Comparison of ENCODE assay signal across 15 cellular contexts in the genomic region with DNA sequence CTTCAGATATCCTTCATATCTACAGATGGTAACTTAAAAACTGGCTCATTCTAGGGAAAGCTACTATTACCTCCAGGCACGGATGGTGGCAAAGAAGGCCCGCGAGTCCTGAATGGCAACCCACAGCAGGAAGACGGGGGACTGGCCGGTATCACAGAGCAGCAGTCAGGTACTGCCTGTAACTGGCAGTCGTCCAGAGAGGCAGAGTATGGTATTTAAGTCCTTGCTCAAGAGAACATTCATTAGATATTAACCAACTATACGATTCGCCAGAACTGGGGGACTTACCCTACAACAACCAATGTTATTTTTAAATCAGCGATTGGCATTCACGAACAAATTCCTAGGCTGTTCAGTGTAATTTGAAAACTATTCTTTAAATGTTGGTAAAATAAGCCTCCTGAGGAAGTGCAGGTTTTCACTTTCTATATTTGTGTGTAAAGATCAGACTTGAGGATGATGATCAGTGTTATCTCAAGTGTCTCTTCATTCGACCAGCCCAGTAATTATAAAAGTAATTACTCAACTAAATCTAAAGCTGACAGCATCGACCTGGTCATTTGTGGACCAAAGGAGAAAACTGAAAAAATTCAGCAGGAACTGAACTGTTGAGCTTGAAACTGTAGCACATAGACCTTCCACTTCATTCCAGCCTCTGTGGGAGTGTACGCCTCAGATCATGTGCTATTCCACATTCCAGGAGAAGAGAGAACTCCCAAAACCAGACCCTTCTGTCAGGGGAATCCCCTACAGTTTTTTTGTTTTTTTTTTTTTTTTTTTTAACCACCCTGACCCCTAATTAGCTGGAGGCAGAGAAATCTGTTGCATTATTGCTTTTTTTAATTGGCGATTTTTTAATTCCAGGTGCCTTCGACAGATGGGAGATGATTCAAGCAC.
DNase-seq lines count a peak whose midpoint lies in the region; ATAC-seq, FAIRE-seq and TF ChIP-seq lines count a peak whose summit lies in the region.
"Had no signal": no experiment of that assay in that cellular context is flagged by ENCODE, and none has a peak within 500 bp of the region (broad histone marks: within the 10 kb centered on the region; RNA-seq: fewer than 3 reads in every experiment).

No MANE protein-coding gene starts in this region.

- DNase-seq in GM18507 (ENCODE audit: extremely low spot score, insufficient read length, low read depth) (no peak), epithelial cell of proximal tubule (ENCODE audit: low read depth) (peak; percentile 32), nephron progenitor cell (no peak), mesenteric fat pad (ENCODE audit: low spot score) (no peak), RPMI8226 (no peak)
- no peak for DNase-seq in stimulated activated naive CD8-positive, alpha-beta T cell treated with anti-CD3 and anti-CD28 coated beads, Interleukin-15, amount 100 ng/mL, for 72 hours
- DNase-seq: activated T-cell treated with anti-CD3 and anti-CD28 coated beads, Interleukin-2, amount 50 U/mL, for 1 hour; Caco-2; cerebellar nuclear complex; stimulated activated CD8-positive, alpha-beta memory T cell treated with anti-CD3 and anti-CD28 coated beads, Interleukin-4, amount 100 ng/mL, for 48 hours had no signal

- FAIRE-seq in GM18507 (lab: Jason Lieb, UNC), result peak; percentile 73

- peaks cover 3% of the 10 kb centered on the region for H3K27me3 Mint-ChIP-seq in nephron progenitor cell (ENCODE audit: low read depth, poor library complexity)
- no peaks in the 10 kb centered on the region for H3K27me3 Mint-ChIP-seq in stimulated activated naive CD8-positive, alpha-beta T cell treated with anti-CD3 and anti-CD28 coated beads, Interleukin-15, amount 100 ng/mL, for 72 hours

- no peaks in the 10 kb centered on the region for H3K4me1 Mint-ChIP-seq in nephron progenitor cell
- no peaks in the 10 kb centered on the region for H3K4me1 Mint-ChIP-seq in stimulated activated naive CD8-positive, alpha-beta T cell treated with anti-CD3 and anti-CD28 coated beads, Interleukin-15, amount 100 ng/mL, for 72 hours

- H3K36me3 Mint-ChIP-seq in nephron progenitor cell (ENCODE audit: low read depth), result peaks cover 68% of the 10 kb centered on the region

- no peak for TF ChIP-seq CTCF in epithelial cell of proximal tubule (conservative IDR thresholded peaks at IDR 0.05; ENCODE audit: low read depth, low read length)
- TF ChIP-seq CTCF in nephron progenitor cell (IDR thresholded peaks at IDR 0.05), result no peak

- no peak overlapping the region for H3K4me3 Mint-ChIP-seq in nephron progenitor cell
- no peak overlapping the region for H3K4me3 Mint-ChIP-seq in stimulated activated naive CD8-positive, alpha-beta T cell treated with anti-CD3 and anti-CD28 coated beads, Interleukin-15, amount 100 ng/mL, for 72 hours

- H3K4me3 ChIP-seq in epithelial cell of proximal tubule (ENCODE audit: low read depth, low read length), result no peak overlapping the region
- H3K4me3 ChIP-seq: gastroesophageal sphincter, skin epidermis had no signal

- H3K9me3 Mint-ChIP-seq in nephron progenitor cell, result no peaks in the 10 kb centered on the region
- H3K9me3 Mint-ChIP-seq in stimulated activated naive CD8-positive, alpha-beta T cell treated with anti-CD3 and anti-CD28 coated beads, Interleukin-15, amount 100 ng/mL, for 72 hours, result no peaks in the 10 kb centered on the region

- ATAC-seq in HG02938 (IDR thresholded peaks at IDR 0.05; ENCODE audit: unreplicated experiment) (peak; percentile 43), GM18858 (IDR thresholded peaks at IDR 0.05; ENCODE audit: unreplicated experiment) (no peak)
- no peak for ATAC-seq in stimulated activated naive CD8-positive, alpha-beta T cell treated with anti-CD3 and anti-CD28 coated beads, Interleukin-15, amount 100 ng/mL, for 72 hours
- ATAC-seq: gastroesophageal sphincter, HCT116 had no signal

- peak overlapping the region; percentile 80 for H3K27ac Mint-ChIP-seq in nephron progenitor cell
- no peak overlapping the region for H3K27ac Mint-ChIP-seq in stimulated activated naive CD8-positive, alpha-beta T cell treated with anti-CD3 and anti-CD28 coated beads, Interleukin-15, amount 100 ng/mL, for 72 hours
